ENCODE assay signal across 8 cellular contexts in genomic region chr6:37171141-37171969, GRCh38.
DNase-seq lines count a peak whose midpoint lies in the region; ATAC-seq and TF ChIP-seq lines count a peak whose summit lies in the region.

No MANE protein-coding gene starts in this region.

- DNase-seq in 8988T (peak; percentile 31), SW 1271 (lab: John Stamatoyannopoulos, UW) (peak; percentile 18 to 57), cardiac fibroblast (ENCODE audit: low read depth in 2 of 2) (peak in 1 of 2 donors; percentile 61), kidney glomerular epithelial cell (lab: John Stamatoyannopoulos, UW) (peak; percentile 49), iPS-NIHi7 (ENCODE audit: extremely low spot score) (no peak)
- peak; percentile 9 to 29 for DNase-seq in stimulated activated CD4-positive, alpha-beta T cell treated with anti-CD3 and anti-CD28 coated beads, Interleukin-1b, Interleukin-23, amount 100 ng/mL, for 4 hours (ENCODE audit: low read depth in 2 of 2)

- peak overlapping the region; percentile 87 to 95 for H3K4me3 ChIP-seq in cardiac fibroblast (replicated peaks in 1 of 2; ENCODE audit: low read depth in 2 of 2, low read length in 2 of 2)

- peak; percentile 1 for ATAC-seq in GM21528 (IDR thresholded peaks at IDR 0.05; ENCODE audit: low FRiP score, unreplicated experiment)
- no peak for ATAC-seq in HG03159 (IDR thresholded peaks at IDR 0.05; ENCODE audit: unreplicated experiment)

- no peak for TF ChIP-seq CTCF in cardiac fibroblast (IDR thresholded peaks at IDR 0.05; ENCODE audit: low read depth, low read length)
